Comparison of ENCODE assay signal across 8 cellular contexts in genomic region chr4:158172558-158173258, GRCh38. TPM values are rescaled to one million over a fixed set of nuclear protein-coding genes. Genes with fewer than 3 reads are reported as not detected.
DNase-seq lines count a peak whose midpoint lies in the region; ATAC-seq, FAIRE-seq and TF ChIP-seq lines count a peak whose summit lies in the region.

GASK1B (minus strand) TSS chr4:158173025; CDS start chr4:158171375, 1,650 bp downstream.

- H3K4ac ChIP-seq in H9 (ENCODE audit: low read depth, low read length), result no peak within 1 kb of the TSS

- POLR2A ChIA-PET in MCF 10A (lab: Yijun Ruan, JAX), result interaction anchor here (0.6 to 3.1 kb wide), 13 partner anchors 17 to 1381 kb away, joined by 3 to 14 read pairs (median 4); no protein-coding TSS in a partner anchor

- H2BK5ac ChIP-seq in H9 (ENCODE audit: insufficient read length, low read length), result no peak within 1 kb of the TSS

- no peak within 1 kb of the TSS for H3K23ac ChIP-seq in H9 (ENCODE audit: insufficient read length, low read depth, low read length)

- H3K27ac Mint-ChIP-seq in H9, result peak within 1 kb of the TSS in 1 of 3 experiments; percentile 93; a peak in 3 of 7 replicates
- peak within 1 kb of the TSS; percentile 62 for H3K27ac Mint-ChIP-seq in MCF 10A (ENCODE audit: low read depth, unreplicated experiment)

- H3K9me3 Mint-ChIP-seq in H9 (no peaks in the 10 kb centered on the region), MCF 10A (ENCODE audit: unreplicated experiment) (no peaks in the 10 kb centered on the region)

- no peak within 1 kb of the TSS for H2BK15ac ChIP-seq in H9 (ENCODE audit: low read depth, low read length)

- no peak within 1 kb of the TSS for H3K18ac ChIP-seq in H9 (ENCODE audit: insufficient read length, low read depth, low read length)

- H2BK12ac ChIP-seq in H9 (ENCODE audit: insufficient read length, low read depth, low read length), result no peak within 1 kb of the TSS

- no peaks in the 10 kb centered on the region for H3K79me2 ChIP-seq in H9 (ENCODE audit: insufficient read depth, low read length)
- H3K79me2 ChIP-seq in keratinocyte (ENCODE audit: control insufficient read depth, insufficient read depth, low read length), result no peaks in the 10 kb centered on the region

- no TSS peak for BruUV-seq in MCF 10A (replicated peaks; lab: Mats Ljungman, UMichigan)

- H3K4me3 ChIP-seq in keratinocyte (ENCODE audit: control insufficient read depth in 2 of 3, extremely low read depth in 1 of 3, insufficient read depth in 2 of 3, low read depth in 1 of 3, low read length in 3 of 3), result peak within 1 kb of the TSS; percentile 43 to 58 (median 50)
- peak within 1 kb of the TSS; percentile 69 to 90 (median 82) for H3K4me3 ChIP-seq in subcutaneous abdominal adipose tissue (ENCODE audit: low read depth in 1 of 5, low read length in 5 of 5)

- no peak within 1 kb of the TSS for H4K5ac ChIP-seq in H9 (ENCODE audit: insufficient read length, low read depth, low read length)

- intact Hi-C loops in MCF 10A (cut with micrococcal nuclease), result loop anchor here (1.0 to 5.0 kb wide), 4 partner anchors 50 to 1695 kb away; no protein-coding TSS in a partner anchor

- no peak within 1 kb of the TSS for H3K14ac ChIP-seq in H9 (ENCODE audit: insufficient read depth, low read length)

- FAIRE-seq in keratinocyte (lab: Jason Lieb, UNC), result no peak

- H3K79me1 ChIP-seq in H9 (ENCODE audit: insufficient read depth, low read depth, low read length, poor library complexity, severe bottlenecking), result no peaks in the 10 kb centered on the region

- no peak within 1 kb of the TSS for H3K56ac ChIP-seq in H9 (ENCODE audit: insufficient read length, low read depth, low read length)

- H3K23me2 ChIP-seq in H9 (ENCODE audit: insufficient read length, low read depth, low read length, poor library complexity, severe bottlenecking), result no peaks in the 10 kb centered on the region

- dilution Hi-C loops in keratinocyte (cut with MboI; ENCODE audit: extremely low pct_ligation_motif_present, low sequenced_read_pairs), result no loop called here

- H3K27me3 Mint-ChIP-seq in H9 (ENCODE audit: low read depth), result no peaks in the 10 kb centered on the region
- H3K27me3 Mint-ChIP-seq in MCF 10A (ENCODE audit: insufficient read depth, unreplicated experiment), result no peaks in the 10 kb centered on the region

- TF ChIP-seq CTCF in H9 (conservative IDR thresholded peaks at IDR 0.05) (peak; percentile 79), MCF 10A (IDR thresholded peaks at IDR 0.05; ENCODE audit: unreplicated experiment) (peak; percentile 72), keratinocyte (optimal IDR thresholded peaks at IDR 0.05 in 1 of 3, IDR thresholded peaks at IDR 0.05 in 1 of 3, conservative IDR thresholded peaks at IDR 0.05 in 1 of 3; ENCODE audit: extremely low read depth in 1 of 3, insufficient read depth in 2 of 3, low read length in 3 of 3) (peak; percentile 34 to 70 (median 59))

- H4K8ac ChIP-seq in H9 (replicated peaks; ENCODE audit: insufficient read length, low read depth, low read length), result no peak within 1 kb of the TSS

- H4K20me1 ChIP-seq in H9 (ENCODE audit: control insufficient read depth, insufficient read depth, insufficient read length), result no peaks in the 10 kb centered on the region
- H4K20me1 ChIP-seq in keratinocyte (ENCODE audit: control insufficient read depth, extremely low read depth, insufficient read depth, low read length), result no peaks in the 10 kb centered on the region

- no CpG with 5 or more reads among the region's 11 CpGs for WGBS in H9 (ENCODE audit: extremely low coverage, insufficient read length, low lambda C conversion rate)

- no peaks in the 10 kb centered on the region for H3K9me3 ChIP-seq in H9 (ENCODE audit: control insufficient read depth, low read depth, low read length)
- no peaks in the 10 kb centered on the region for H3K9me3 ChIP-seq in keratinocyte (ENCODE audit: control insufficient read depth, low read depth, low read length)
- H3K9me3 ChIP-seq in subcutaneous abdominal adipose tissue (ENCODE audit: control insufficient read depth in 5 of 5, low read length in 5 of 5), result no peaks in the 10 kb centered on the region

- peak within 1 kb of the TSS; percentile 86 for H2AFZ ChIP-seq in H9 (ENCODE audit: low read length)
- H2AFZ ChIP-seq in keratinocyte (ENCODE audit: control insufficient read depth, low read length), result peak within 1 kb of the TSS; percentile 87

- H3K4me3 Mint-ChIP-seq in H9, result no peak within 1 kb of the TSS
- peak within 1 kb of the TSS; percentile 71 for H3K4me3 Mint-ChIP-seq in MCF 10A (ENCODE audit: unreplicated experiment)

- H3K9me1 ChIP-seq in keratinocyte (ENCODE audit: control insufficient read depth, extremely low read depth, insufficient read depth, low read length), result no peaks in the 10 kb centered on the region

- H2AK5ac ChIP-seq in H9 (ENCODE audit: insufficient read length, low read length), result no peak within 1 kb of the TSS

- H3K4me2 ChIP-seq in H9 (ENCODE audit: insufficient read depth, insufficient read length, low read length), result no peak within 1 kb of the TSS
- H3K4me2 ChIP-seq in keratinocyte (ENCODE audit: control insufficient read depth, extremely low read depth, insufficient read depth, low read depth, low read length), result peak within 1 kb of the TSS; percentile 81

- CTCF ChIA-PET in MCF 10A (lab: Yijun Ruan, JAX), result interaction anchor here (0.7 to 5.2 kb wide), 25 partner anchors 10 to 442 kb away, joined by 3 to 71 read pairs (median 6); no protein-coding TSS in a partner anchor

- H3K4me1 ChIP-seq in H9 (ENCODE audit: insufficient read depth, low read length) (no peaks in the 10 kb centered on the region), keratinocyte (ENCODE audit: control insufficient read depth, extremely low read depth, insufficient read depth, low read length) (peaks cover 17% of the 10 kb centered on the region), subcutaneous abdominal adipose tissue (ENCODE audit: control insufficient read depth in 5 of 5, insufficient read depth in 5 of 5, low read length in 5 of 5) (peaks cover 0 to 74% (median 65%) of the 10 kb centered on the region in 5 donors)

- DNase-seq in DMS153 (lab: John Stamatoyannopoulos, UW) (peak; percentile 16), H9 (peak; percentile 43), NCI-H69 (lab: John Stamatoyannopoulos, UW) (peak; percentile 54), MCF 10A (ENCODE audit: unreplicated experiment) (peak; percentile 68), keratinocyte (ENCODE audit: low read depth, low spot score) (no peak), GM19238 (ENCODE audit: insufficient read length, low spot score) (no peak)

- ATAC-seq in HG03439 (IDR thresholded peaks at IDR 0.05; ENCODE audit: unreplicated experiment), result no peak

- H3T11ph ChIP-seq in H9 (ENCODE audit: low read length), result no peak within 1 kb of the TSS

- H3K9ac ChIP-seq in H9 (ENCODE audit: extremely low read depth, insufficient read length, low read length) (no peak within 1 kb of the TSS), keratinocyte (ENCODE audit: control insufficient read depth, extremely low read depth, insufficient read depth, low read length) (no peak within 1 kb of the TSS), subcutaneous abdominal adipose tissue (ENCODE audit: low read length in 5 of 5) (peak within 1 kb of the TSS; percentile 3 to 88 (median 73))

- no peak within 1 kb of the TSS for H2BK120ac ChIP-seq in H9 (ENCODE audit: low read depth, low read length, poor library complexity, severe bottlenecking)

- H3K36me3 ChIP-seq in keratinocyte (ENCODE audit: control insufficient read depth in 2 of 2, extremely low read depth in 1 of 2, insufficient read depth in 2 of 2, low read length in 2 of 2), result no peaks in the 10 kb centered on the region
- peaks cover 0 to under 1% (median 0%) of the 10 kb centered on the region in 5 donors for H3K36me3 ChIP-seq in subcutaneous abdominal adipose tissue (ENCODE audit: control insufficient read depth in 5 of 5, insufficient read depth in 5 of 5, low read length in 5 of 5)

- H3K4me1 Mint-ChIP-seq in H9 (peaks cover 8 to 10% of the 10 kb centered on the region in 2 experiments), MCF 10A (ENCODE audit: insufficient read depth, unreplicated experiment) (peaks cover 41% of the 10 kb centered on the region)

- H3K36me3 Mint-ChIP-seq in H9 (ENCODE audit: insufficient read depth in 1 of 3, low read depth in 3 of 3) (no peaks in the 10 kb centered on the region), MCF 10A (ENCODE audit: insufficient read depth, unreplicated experiment) (peaks cover 17% of the 10 kb centered on the region)

- H3K27me3 ChIP-seq in H9 (ENCODE audit: insufficient read depth, low read length) (no peaks in the 10 kb centered on the region), keratinocyte (ENCODE audit: control insufficient read depth, extremely low read depth, insufficient read depth, low read length) (no peaks in the 10 kb centered on the region), subcutaneous abdominal adipose tissue (ENCODE audit: control insufficient read depth in 5 of 5, insufficient read depth in 4 of 5, low read length in 5 of 5) (no peaks in the 10 kb centered on the region)

- no peak within 1 kb of the TSS for H2BK20ac ChIP-seq in H9 (ENCODE audit: low read depth, low read length, poor library complexity, severe bottlenecking)

- H4K91ac ChIP-seq in H9 (ENCODE audit: insufficient read length, low read depth, low read length), result no peak within 1 kb of the TSS

- H3K27ac ChIP-seq in H9 (ENCODE audit: insufficient read length, low read depth, low read length), result no peak within 1 kb of the TSS
- peak within 1 kb of the TSS; percentile 10 for H3K27ac ChIP-seq in keratinocyte (ENCODE audit: control insufficient read depth, insufficient read depth, low read length)
- H3K27ac ChIP-seq in subcutaneous abdominal adipose tissue (ENCODE audit: low read depth, low read length), result peak within 1 kb of the TSS; percentile 81

RNA-seq across cellular contexts. Expression of gene GASK1B, which starts in this region (rescaled TPM):
- total RNA-seq in H9 (2021) (not detected in 2 replicates), MCF 10A (2022) (7.2 and 9.7 TPM in 2 replicates)
- 1.4 to 3.1 TPM (median 2.1 TPM) in 3 replicates for polyA plus RNA-seq in keratinocyte
- 0.41 TPM for polyA plus RNA-seq in keratinocyte (2011; ENCODE audit: low read depth)
- polyA plus RNA-seq in keratinocyte (2011; cell fraction: cytosol; rRNA removed), result 1.1 and 1.9 TPM in 2 replicates
- polyA plus RNA-seq in keratinocyte (2011; cell fraction: nucleus; rRNA removed), result 2.0 and 3.9 TPM in 2 replicates
- polyA plus RNA-seq in keratinocyte (2012; ENCODE audit: low replicate concordance), result 0.51 and 1.4 TPM in 2 replicates
- 1.1 to 7.3 TPM (median 4.4 TPM) in 3 replicates for polyA minus RNA-seq in keratinocyte
- 1.9 TPM for polyA minus RNA-seq in keratinocyte (2011; cell fraction: cytosol; rRNA and poly(A)+ RNA removed)
- 3.5 and 6.3 TPM in 2 replicates for polyA minus RNA-seq in keratinocyte (2011; cell fraction: nucleus; rRNA and poly(A)+ RNA removed)

Comparison
In these comparisons a context has a peak if more than half of its experiments do, and no peak if none do; other contexts are left out.
1. Peak in DNase-seq in H9; RNA of the gene not detected or under 1 TPM.
2. DNase-seq: peak in DMS153 (single experiment), NCI-H69 (single experiment) and MCF 10A (single experiment); none in keratinocyte (single experiment) and GM19238 (single experiment).
3. H3K9ac ChIP-seq: peak in subcutaneous abdominal adipose tissue (5 of 5); none in H9 (single experiment) and keratinocyte (single experiment).
4. Peak in every context shown above with its lines, with median percentiles within 50 percentile points of each other: CTCF ChIP-seq.